1 cellular context compared by ENCODE assay signal in the genomic region with DNA sequence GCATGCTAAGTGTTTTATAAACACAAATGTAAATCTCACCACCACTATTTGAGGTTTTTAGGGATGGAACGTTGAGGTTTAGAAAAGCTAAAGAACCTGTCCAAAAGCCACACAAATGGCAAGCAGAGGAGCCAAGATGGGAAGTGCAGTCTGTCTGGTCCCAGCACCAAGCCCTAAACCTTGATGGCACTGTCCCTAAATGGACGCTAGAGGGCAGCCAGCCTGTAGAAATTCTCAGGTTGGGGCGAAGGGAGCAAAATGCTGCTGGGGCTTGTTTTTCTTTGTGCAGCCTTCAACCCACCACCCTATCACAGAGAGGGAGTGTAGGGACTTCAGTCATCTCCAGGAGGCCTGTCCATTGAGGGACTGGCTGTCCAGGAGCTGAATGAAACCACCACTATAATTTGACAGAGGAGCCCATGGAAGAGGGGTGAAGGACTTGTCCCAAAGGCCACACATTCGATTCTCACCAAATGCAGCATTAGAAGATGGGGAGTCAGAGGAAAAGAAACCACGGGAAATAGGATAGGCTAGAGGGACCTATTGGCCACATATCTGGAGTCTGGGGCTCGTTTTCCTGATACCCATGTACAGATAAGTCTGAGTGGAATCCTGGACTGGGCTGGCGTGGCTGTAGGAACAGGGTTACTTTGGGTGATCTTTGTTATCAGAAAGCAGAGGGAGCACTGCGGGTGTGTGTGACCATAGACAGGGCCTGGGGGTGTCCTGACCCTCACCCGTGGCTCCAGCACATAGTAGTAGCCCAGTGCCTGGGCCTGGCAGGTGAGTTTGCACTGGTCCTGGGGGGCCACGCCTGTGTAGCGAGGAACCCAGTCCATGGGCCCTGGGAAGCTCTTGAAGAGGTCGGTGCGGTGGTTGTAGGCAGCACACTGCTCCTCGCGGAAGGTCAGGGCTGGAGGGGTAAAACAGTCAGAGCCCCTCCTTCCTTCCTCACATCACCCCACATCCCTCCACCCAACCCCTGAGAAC.
TF ChIP-seq lines count a peak whose summit lies in the region.

No MANE protein-coding gene starts in this region.

TF ChIP-seq in HCT116, 20 proteins besides CTCF, POLR2A, EP300 and RAD21 (continued from another document):
- TF ChIP-seq, protein P1, sequence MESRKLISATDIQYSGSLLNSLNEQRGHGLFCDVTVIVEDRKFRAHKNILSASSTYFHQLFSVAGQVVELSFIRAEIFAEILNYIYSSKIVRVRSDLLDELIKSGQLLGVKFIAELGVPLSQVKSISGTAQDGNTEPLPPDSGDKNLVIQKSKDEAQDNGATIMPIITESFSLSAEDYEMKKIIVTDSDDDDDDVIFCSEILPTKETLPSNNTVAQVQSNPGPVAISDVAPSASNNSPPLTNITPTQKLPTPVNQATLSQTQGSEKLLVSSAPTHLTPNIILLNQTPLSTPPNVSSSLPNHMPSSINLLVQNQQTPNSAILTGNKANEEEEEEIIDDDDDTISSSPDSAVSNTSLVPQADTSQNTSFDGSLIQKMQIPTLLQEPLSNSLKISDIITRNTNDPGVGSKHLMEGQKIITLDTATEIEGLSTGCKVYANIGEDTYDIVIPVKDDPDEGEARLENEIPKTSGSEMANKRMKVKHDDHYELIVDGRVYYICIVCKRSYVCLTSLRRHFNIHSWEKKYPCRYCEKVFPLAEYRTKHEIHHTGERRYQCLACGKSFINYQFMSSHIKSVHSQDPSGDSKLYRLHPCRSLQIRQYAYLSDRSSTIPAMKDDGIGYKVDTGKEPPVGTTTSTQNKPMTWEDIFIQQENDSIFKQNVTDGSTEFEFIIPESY (IDR thresholded peaks at IDR 0.05; ENCODE audit: extremely low read depth, insufficient replicate concordance, low read length) = no peak
- TF ChIP-seq FOSL1 (IDR thresholded peaks at IDR 0.05; ENCODE audit: low read depth) = no peak
- TF ChIP-seq JUND (IDR thresholded peaks at IDR 0.05) = no peak
- TF ChIP-seq, protein P2, sequence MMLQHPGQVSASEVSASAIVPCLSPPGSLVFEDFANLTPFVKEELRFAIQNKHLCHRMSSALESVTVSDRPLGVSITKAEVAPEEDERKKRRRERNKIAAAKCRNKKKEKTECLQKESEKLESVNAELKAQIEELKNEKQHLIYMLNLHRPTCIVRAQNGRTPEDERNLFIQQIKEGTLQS (IDR thresholded peaks at IDR 0.05) = no peak
- TF ChIP-seq SIN3A (IDR thresholded peaks at IDR 0.05; ENCODE audit: low read depth) = no peak
- no peak for TF ChIP-seq SP1 (IDR thresholded peaks at IDR 0.05; ENCODE audit: low read depth)
- TF ChIP-seq ELF1 (IDR thresholded peaks at IDR 0.05; ENCODE audit: borderline replicate concordance, low read depth) = no peak
- TF ChIP-seq TCF7L2 (IDR thresholded peaks at IDR 0.05; ENCODE audit: borderline replicate concordance, extremely low read depth, insufficient read depth, insufficient read length) = no peak
- TF ChIP-seq EZH2 (IDR thresholded peaks at IDR 0.05) = no peak
- TF ChIP-seq EGR1 (IDR thresholded peaks at IDR 0.05; ENCODE audit: low read depth) = no peak
- TF ChIP-seq POLR2AphosphoS5 (IDR thresholded peaks at IDR 0.05; ENCODE audit: low read depth, low read length) = no peak
- no peak for TF ChIP-seq EZH2phosphoT487 (IDR thresholded peaks at IDR 0.05; ENCODE audit: borderline replicate concordance)
- TF ChIP-seq, protein P3, sequence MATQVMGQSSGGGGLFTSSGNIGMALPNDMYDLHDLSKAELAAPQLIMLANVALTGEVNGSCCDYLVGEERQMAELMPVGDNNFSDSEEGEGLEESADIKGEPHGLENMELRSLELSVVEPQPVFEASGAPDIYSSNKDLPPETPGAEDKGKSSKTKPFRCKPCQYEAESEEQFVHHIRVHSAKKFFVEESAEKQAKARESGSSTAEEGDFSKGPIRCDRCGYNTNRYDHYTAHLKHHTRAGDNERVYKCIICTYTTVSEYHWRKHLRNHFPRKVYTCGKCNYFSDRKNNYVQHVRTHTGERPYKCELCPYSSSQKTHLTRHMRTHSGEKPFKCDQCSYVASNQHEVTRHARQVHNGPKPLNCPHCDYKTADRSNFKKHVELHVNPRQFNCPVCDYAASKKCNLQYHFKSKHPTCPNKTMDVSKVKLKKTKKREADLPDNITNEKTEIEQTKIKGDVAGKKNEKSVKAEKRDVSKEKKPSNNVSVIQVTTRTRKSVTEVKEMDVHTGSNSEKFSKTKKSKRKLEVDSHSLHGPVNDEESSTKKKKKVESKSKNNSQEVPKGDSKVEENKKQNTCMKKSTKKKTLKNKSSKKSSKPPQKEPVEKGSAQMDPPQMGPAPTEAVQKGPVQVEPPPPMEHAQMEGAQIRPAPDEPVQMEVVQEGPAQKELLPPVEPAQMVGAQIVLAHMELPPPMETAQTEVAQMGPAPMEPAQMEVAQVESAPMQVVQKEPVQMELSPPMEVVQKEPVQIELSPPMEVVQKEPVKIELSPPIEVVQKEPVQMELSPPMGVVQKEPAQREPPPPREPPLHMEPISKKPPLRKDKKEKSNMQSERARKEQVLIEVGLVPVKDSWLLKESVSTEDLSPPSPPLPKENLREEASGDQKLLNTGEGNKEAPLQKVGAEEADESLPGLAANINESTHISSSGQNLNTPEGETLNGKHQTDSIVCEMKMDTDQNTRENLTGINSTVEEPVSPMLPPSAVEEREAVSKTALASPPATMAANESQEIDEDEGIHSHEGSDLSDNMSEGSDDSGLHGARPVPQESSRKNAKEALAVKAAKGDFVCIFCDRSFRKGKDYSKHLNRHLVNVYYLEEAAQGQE (IDR thresholded peaks at IDR 0.05; ENCODE audit: low read depth) = no peak
- TF ChIP-seq CBX3 (IDR thresholded peaks at IDR 0.05; ENCODE audit: low read depth) = no peak
- no peak for TF ChIP-seq ZFX (IDR thresholded peaks at IDR 0.05)
- TF ChIP-seq CEBPB (IDR thresholded peaks at IDR 0.05; ENCODE audit: low read depth) = no peak
- TF ChIP-seq, protein P4, sequence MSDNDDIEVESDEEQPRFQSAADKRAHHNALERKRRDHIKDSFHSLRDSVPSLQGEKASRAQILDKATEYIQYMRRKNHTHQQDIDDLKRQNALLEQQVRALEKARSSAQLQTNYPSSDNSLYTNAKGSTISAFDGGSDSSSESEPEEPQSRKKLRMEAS (IDR thresholded peaks at IDR 0.05) = no peak
- no peak for TF ChIP-seq ZNF274 (IDR thresholded peaks at IDR 0.05; ENCODE audit: low read depth, low read length)
TF ChIP-seq in HCT116: peak in this region for 0.
